In genomic region chr9:7785813-7786212, GRCh38 we compare ENCODE assay signal across 30 cellular contexts.
"Had no signal": no experiment of that assay in that cellular context is flagged by ENCODE, and none has a peak within 500 bp of the region (broad histone marks: within the 10 kb centered on the region; RNA-seq: fewer than 3 reads in every experiment).

No MANE protein-coding gene starts in this region.

- H3K4me1 ChIP-seq: adrenal gland, SJCRH30 had no signal

- H3K27ac ChIP-seq: adrenal gland, cardiac muscle cell, SJCRH30, SK-N-MC had no signal

- ATAC-seq: activated CD4-positive, alpha-beta T cell treated with anti-CD3 and anti-CD28 coated beads for 36 hours; activated CD4-positive, CD25-positive, alpha-beta regulatory T cell treated with anti-CD3 and anti-CD28 coated beads, Interleukin-2, amount 50 U/mL, for 24 hours; activated naive CD4-positive, alpha-beta T cell treated with anti-CD3 and anti-CD28 coated beads, Interleukin-2, amount 50 U/mL, for 72 hours; activated T-cell treated with anti-CD3 and anti-CD28 coated beads, Interleukin-2, amount 50 U/mL, for 4 hours; Panc1; WTC11 had no signal

- H3K9me3 ChIP-seq: adrenal gland, MG63, SJCRH30 had no signal

- FAIRE-seq: TTC549 had no signal

- H3K36me3 ChIP-seq: adrenal gland, cardiac muscle cell, MG63, SJCRH30 had no signal

- DNase-seq: activated CD4-positive, alpha-beta memory T cell treated with anti-CD3 and anti-CD28 coated beads for 36 hours; activated CD4-positive, alpha-beta T cell treated with anti-CD3 and anti-CD28 coated beads for 36 hours; activated CD4-positive, alpha-beta T cell treated with anti-CD3 and anti-CD28 coated beads, Interleukin-2, amount 10 ng/mL, durations not matched to agents 7 days and 5 days; activated CD8-positive, alpha-beta memory T cell treated with anti-CD3 and anti-CD28 coated beads, Interleukin-2, amount 50 U/mL, for 4 hours; activated effector memory CD4-positive, alpha-beta T cell treated with anti-CD3 and anti-CD28 coated beads, Interleukin-2, amount 50 U/mL, for 16 hours; activated naive CD4-positive, alpha-beta T cell treated with Interleukin-2 at 50 U/mL for 16 hours; activated T-cell treated with anti-CD3 and anti-CD28 coated beads for 4 hours; activated T-cell treated with anti-CD3 and anti-CD28 coated beads, Interleukin-2, amount 50 U/mL, for 4 hours; adrenal gland; anterior cingulate cortex; Kasumi-1; MG63; NCI-H1048; NCI-H1105 treated with DMSO at 0.1 percent for 48 hours; NCI-H1436; NCI-H1694; NCI-H1930; NCI-H2081 treated with DMSO at 0.1 percent for 48 hours; NCI-H345; NCI-H524 treated with DMSO at 0.1 percent for 48 hours; SHP77; SJCRH30; T1000 had no signal

- H3K4me3 ChIP-seq: adrenal gland, cardiac muscle cell, MG63, SJCRH30, SK-N-MC had no signal

- H3K27me3 ChIP-seq: adrenal gland, cardiac muscle cell, MG63, SJCRH30 had no signal
